18 cellular contexts compared by ENCODE assay signal in genomic region chr17:62794666-62794971, GRCh38. TPM values are rescaled to one million over a fixed set of nuclear protein-coding genes. Genes with fewer than 3 reads are reported as not detected.
A peak's percentile ranks its signal among the peaks of the same experiment; 100 is the strongest.
DNase-seq lines count a peak whose midpoint lies in the region; ATAC-seq, FAIRE-seq and TF ChIP-seq lines count a peak whose summit lies in the region.
"Had no signal": no experiment of that assay in that cellular context is flagged by ENCODE, and none has a peak within 500 bp of the region (broad histone marks: within the 10 kb centered on the region; RNA-seq: fewer than 3 reads in every experiment).

No MANE protein-coding gene starts in this region.

- 14% methylated on average over 4 of the region's 4 CpGs for WGBS in mammary epithelial cell (ENCODE audit: low coverage, missing lambda C conversion rate)

- H3K9me3 Mint-ChIP-seq in T-cell (no peaks in the 10 kb centered on the region), endothelial cell (ENCODE audit: unreplicated experiment) (no peaks in the 10 kb centered on the region)
- no peaks in the 10 kb centered on the region for H3K9me3 Mint-ChIP-seq in stimulated activated naive CD8-positive, alpha-beta T cell treated with anti-CD3 and anti-CD28 coated beads, Interleukin-15, amount 100 ng/mL, for 72 hours
- H3K9me3 Mint-ChIP-seq: endodermal cell had no signal

- H3K9ac ChIP-seq in mammary epithelial cell (ENCODE audit: insufficient read depth, low read length) = no peak overlapping the region

- no peak for FAIRE-seq in D721Med (lab: Jason Lieb, UNC)
- FAIRE-seq: GM18507 had no signal

- CTCF ChIA-PET in mammary epithelial cell (lab: Charles Lee; ENCODE audit: low non-redundant PET) (no interaction called here), T-cell (lab: Charles Lee) (no interaction called here)

- peaks cover 14 to 16% (median 15%) of the 10 kb centered on the region in 3 donors for H3K4me1 Mint-ChIP-seq in T-cell
- H3K4me1 Mint-ChIP-seq in endothelial cell (ENCODE audit: unreplicated experiment) = peaks cover 9% of the 10 kb centered on the region
- H3K4me1 Mint-ChIP-seq in stimulated activated naive CD8-positive, alpha-beta T cell treated with anti-CD3 and anti-CD28 coated beads, Interleukin-15, amount 100 ng/mL, for 72 hours = peaks cover 10% of the 10 kb centered on the region
- H3K4me1 Mint-ChIP-seq: endodermal cell had no signal

- dilution Hi-C loops in mammary epithelial cell (cut with HindIII; ENCODE audit: low sequenced_read_pairs) = no loop called here

- H3K27me3 Mint-ChIP-seq in T-cell = peaks cover 10 to 14% of the 10 kb centered on the region in 2 donors
- H3K27me3 Mint-ChIP-seq in endothelial cell (ENCODE audit: unreplicated experiment) = no peaks in the 10 kb centered on the region
- H3K27me3 Mint-ChIP-seq in stimulated activated naive CD8-positive, alpha-beta T cell treated with anti-CD3 and anti-CD28 coated beads, Interleukin-15, amount 100 ng/mL, for 72 hours = peaks cover 33% of the 10 kb centered on the region

- intact Hi-C loops in mammary epithelial cell (cut with micrococcal nuclease) (no loop called here), breast epithelium (cut with DNase I; ENCODE audit: low total_unique reads) (no loop called here)

- H3K4me2 ChIP-seq in mammary epithelial cell (ENCODE audit: insufficient read depth, low read depth, low read length) = peak overlapping the region; percentile 15

- POLR2A ChIA-PET in T-cell (lab: Charles Lee) = no interaction called here

- TF ChIP-seq CTCF in mammary epithelial cell (conservative IDR thresholded peaks at IDR 0.05 in 1 of 2, IDR thresholded peaks at IDR 0.05 in 1 of 2; ENCODE audit: extremely low read depth in 1 of 2, insufficient read depth in 1 of 2, low read depth in 1 of 2, low read length in 2 of 2) = no peak
- TF ChIP-seq CTCF in breast epithelium (IDR thresholded peaks at IDR 0.05) = no peak
- no peak for TF ChIP-seq CTCF in endothelial cell (IDR thresholded peaks at IDR 0.05; ENCODE audit: unreplicated experiment)
- TF ChIP-seq CTCF in D721Med (IDR thresholded peaks at IDR 0.05; ENCODE audit: insufficient read depth, missing control alignments) = no peak

- H3K4me1 ChIP-seq in mammary epithelial cell (ENCODE audit: insufficient read depth, low read length) = peaks cover 16% of the 10 kb centered on the region
- H3K4me1 ChIP-seq in breast epithelium = no peaks in the 10 kb centered on the region

- H3K27ac Mint-ChIP-seq in T-cell (no peak overlapping the region), endothelial cell (ENCODE audit: unreplicated experiment) (peak overlapping the region; percentile 3)
- no peak overlapping the region for H3K27ac Mint-ChIP-seq in stimulated activated naive CD8-positive, alpha-beta T cell treated with anti-CD3 and anti-CD28 coated beads, Interleukin-15, amount 100 ng/mL, for 72 hours
- H3K27ac Mint-ChIP-seq: activated naive CD4-positive, alpha-beta T cell treated with anti-CD3 and anti-CD28 coated beads, Interleukin-2, amount 10 ng/mL, durations not matched to agents 7 days and 5 days; endodermal cell had no signal

- in situ Hi-C loops in mammary epithelial cell (cut with MboI; ENCODE audit: low sequenced_read_pairs in 2 of 2) = no loop called here

- no peak for DNase-seq in mammary epithelial cell
- no peak for DNase-seq in breast epithelium (ENCODE audit: low spot score in 2 of 2)
- no peak for DNase-seq in T-cell
- DNase-seq in endothelial cell (ENCODE audit: low spot score) = no peak
- no peak for DNase-seq in stimulated activated naive CD8-positive, alpha-beta T cell treated with anti-CD3 and anti-CD28 coated beads, Interleukin-15, amount 100 ng/mL, for 72 hours
- DNase-seq in caudate nucleus (lab: John Stamatoyannopoulos, UW) = no peak
- no peak for DNase-seq in HPDE6-E6E7 (ENCODE audit: extremely low spot score)
- DNase-seq in D721Med (ENCODE audit: insufficient read length, low spot score) = no peak
- DNase-seq: activated naive CD4-positive, alpha-beta T cell treated with anti-CD3 and anti-CD28 coated beads, Interleukin-2, amount 10 ng/mL, durations not matched to agents 7 days and 5 days; NCI-H1417 treated with DMSO at 0.1 percent for 48 hours; NCI-H226 had no signal

- H3K9me3 ChIP-seq in mammary epithelial cell (replicated peaks; ENCODE audit: insufficient read depth, low read length) (no peaks in the 10 kb centered on the region), breast epithelium (no peaks in the 10 kb centered on the region)

- H3K27me3 ChIP-seq in mammary epithelial cell (ENCODE audit: insufficient read depth, low read length) (no peaks in the 10 kb centered on the region), breast epithelium (no peaks in the 10 kb centered on the region)
- H3K27me3 ChIP-seq: cardiac muscle cell had no signal

- BruUV-seq in mammary epithelial cell (replicated peaks; lab: Mats Ljungman, UMichigan) = no TSS peak

- H3K79me2 ChIP-seq in mammary epithelial cell (ENCODE audit: insufficient read depth, low read length) = no peaks in the 10 kb centered on the region

- H3K4me3 ChIP-seq in mammary epithelial cell (replicated peaks in 1 of 3; ENCODE audit: insufficient read depth in 1 of 3, low read depth in 2 of 3, low read length in 3 of 3) (no peak overlapping the region), breast epithelium (no peak overlapping the region)
- H3K4me3 ChIP-seq: cardiac muscle cell had no signal

- H3K4me3 Mint-ChIP-seq in T-cell = peak overlapping the region; percentile 55 to 68 (median 61)
- H3K4me3 Mint-ChIP-seq in endothelial cell (ENCODE audit: unreplicated experiment) = no peak overlapping the region
- peak overlapping the region; percentile 16 to 68 for H3K4me3 Mint-ChIP-seq in stimulated activated naive CD8-positive, alpha-beta T cell treated with anti-CD3 and anti-CD28 coated beads, Interleukin-15, amount 100 ng/mL, for 72 hours
- H3K4me3 Mint-ChIP-seq: activated naive CD4-positive, alpha-beta T cell treated with anti-CD3 and anti-CD28 coated beads, Interleukin-2, amount 10 ng/mL, durations not matched to agents 7 days and 5 days; endodermal cell had no signal

- H3K36me3 ChIP-seq in mammary epithelial cell (ENCODE audit: insufficient read depth, low read length) = no peaks in the 10 kb centered on the region
- no peaks in the 10 kb centered on the region for H3K36me3 ChIP-seq in breast epithelium
- H3K36me3 ChIP-seq: cardiac muscle cell had no signal

- TF ChIP-seq POLR2A in breast epithelium (IDR thresholded peaks at IDR 0.05) = no peak

- peak in 2 of 4 experiments; percentile 36 to 40 for ATAC-seq in T-cell (replicated peaks in 1 of 4)
- ATAC-seq in stimulated activated naive CD8-positive, alpha-beta T cell treated with anti-CD3 and anti-CD28 coated beads, Interleukin-15, amount 100 ng/mL, for 72 hours = no peak
- ATAC-seq: left lobe of liver, Right ventricle myocardium inferior had no signal

- H3K27ac ChIP-seq in mammary epithelial cell (ENCODE audit: insufficient read depth, low read depth, low read length) = no peak overlapping the region
- H3K27ac ChIP-seq in breast epithelium = no peak overlapping the region
- H3K27ac ChIP-seq in caudate nucleus (ENCODE audit: low read depth, low read length) = no peak overlapping the region
- H3K27ac ChIP-seq: cardiac muscle cell had no signal

- no peaks in the 10 kb centered on the region for H4K20me1 ChIP-seq in mammary epithelial cell (ENCODE audit: insufficient read depth, low read length)

- H3K36me3 Mint-ChIP-seq in T-cell = no peaks in the 10 kb centered on the region
- H3K36me3 Mint-ChIP-seq in endothelial cell (ENCODE audit: low read depth, unreplicated experiment) = no peaks in the 10 kb centered on the region
- H3K36me3 Mint-ChIP-seq: activated naive CD4-positive, alpha-beta T cell treated with anti-CD3 and anti-CD28 coated beads, Interleukin-2, amount 10 ng/mL, durations not matched to agents 7 days and 5 days had no signal

- peak overlapping the region; percentile 74 for H2AFZ ChIP-seq in mammary epithelial cell (ENCODE audit: low read depth, low read length)

RNA-seq across cellular contexts. Expression of gene MARCHF10, which starts 13.5 kb away (rescaled TPM):
- under 1 TPM in 1 of 2 donors, not detected in 1; under 0.01 TPM for total RNA-seq in mammary epithelial cell
- polyA plus RNA-seq in mammary epithelial cell = 0.02 TPM
- not detected for polyA minus RNA-seq in mammary epithelial cell
- total RNA-seq in breast epithelium = under 1 TPM in 2 of 3 donors, not detected in 1; under 0.01 to 0.16 TPM
- total RNA-seq in T-cell = under 1 TPM in 3 of 5 donors, not detected in 2; 0.10 to 0.23 (median 0.13) TPM
- not detected for total RNA-seq in endothelial cell (ENCODE audit: unreplicated experiment)
- total RNA-seq: left lobe of liver, myocyte, Right ventricle myocardium inferior, subcutaneous adipose tissue had no signal
